In the genomic region with DNA sequence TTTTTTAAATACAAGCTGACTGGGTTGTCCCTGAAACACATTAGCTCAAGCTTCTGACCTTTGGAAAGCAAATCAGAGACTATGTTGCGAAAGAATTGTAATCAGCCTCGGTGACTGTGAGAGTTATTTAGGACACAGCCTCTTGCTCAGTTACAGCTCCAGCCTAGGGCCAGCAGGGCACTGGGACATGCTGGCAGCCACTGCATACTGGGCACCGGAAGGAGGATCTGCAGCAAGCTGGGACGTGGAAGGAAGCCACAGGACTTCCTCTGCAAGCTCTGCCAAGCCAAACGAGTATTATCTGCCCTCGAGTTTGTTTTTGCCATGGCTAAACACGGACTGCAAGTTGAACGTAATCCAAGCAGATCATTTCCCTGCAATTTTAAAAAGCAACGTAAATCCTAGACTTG, we compare ENCODE assay signal across 8 cellular contexts. TPM values are rescaled to one million over a fixed set of nuclear protein-coding genes. Genes with fewer than 3 reads are reported as not detected.
DNase-seq lines count a peak whose midpoint lies in the region; ATAC-seq and TF ChIP-seq lines count a peak whose summit lies in the region.

No MANE protein-coding gene starts in this region.

- H3K9me3 ChIP-seq in lower lobe of right lung: no peaks in the 10 kb centered on the region
- no peaks in the 10 kb centered on the region for H3K9me3 ChIP-seq in tibial nerve

- ATAC-seq in lower lobe of right lung: peak; percentile 92 to 93

- 6 to 10% methylated on average over 9 of the region's 9 CpGs for WGBS in tibial nerve, 2 donors

- no peak for TF ChIP-seq CTCF in coronary artery (IDR thresholded peaks at IDR 0.05)
- no peak for TF ChIP-seq CTCF in lower lobe of right lung (IDR thresholded peaks at IDR 0.05)
- TF ChIP-seq CTCF in tibial nerve (IDR thresholded peaks at IDR 0.05): no peak

- peak; percentile 70 for DNase-seq in AG08396 (ENCODE audit: low spot score)
- peak; percentile 94 for DNase-seq in H4 (ENCODE audit: low spot score)
- peak; percentile 85 for DNase-seq in SK-MEL-5 (ENCODE audit: low read depth, low spot score)
- DNase-seq in coronary artery (ENCODE audit: low spot score): peak; percentile 86
- peak; percentile 88 for DNase-seq in lower lobe of right lung
- peak; percentile 19 to 59 for DNase-seq in tibial nerve (ENCODE audit: low spot score in 2 of 2)
- DNase-seq in NCI-H524 (lab: John Stamatoyannopoulos, UW): no peak
- no peak for DNase-seq in germinal center (ENCODE audit: low spot score)

- TF ChIP-seq EP300 in tibial nerve (IDR thresholded peaks at IDR 0.05): peak; percentile 45 to 87

- H3K36me3 ChIP-seq in lower lobe of right lung (no peaks in the 10 kb centered on the region), tibial nerve (no peaks in the 10 kb centered on the region)

- no peak for TF ChIP-seq POLR2A in tibial nerve (IDR thresholded peaks at IDR 0.05)

- in situ Hi-C loops in SK-MEL-5 (cut with HindIII; ENCODE audit: low pct_unique_long_range_greater_than_20kb, low sequenced_read_pairs): no loop called here

- H3K27ac ChIP-seq in coronary artery: peak overlapping the region; percentile 68 to 80
- peak overlapping the region; percentile 82 for H3K27ac ChIP-seq in lower lobe of right lung
- peak overlapping the region in 3 of 4 donors; percentile 50 to 88 (median 76) for H3K27ac ChIP-seq in tibial nerve

- H3K4me3 ChIP-seq in coronary artery: peak overlapping the region; percentile 56
- H3K4me3 ChIP-seq in lower lobe of right lung: peak overlapping the region; percentile 25
- peak overlapping the region in 1 of 4 donors; percentile 24 for H3K4me3 ChIP-seq in tibial nerve

- peaks cover 60% of the 10 kb centered on the region for H3K4me1 ChIP-seq in lower lobe of right lung
- H3K4me1 ChIP-seq in tibial nerve: peaks cover 0 to 37% (median 17%) of the 10 kb centered on the region in 4 donors

- intact Hi-C loops in lower lobe of right lung (cut with DNase I): no loop called here

- no peaks in the 10 kb centered on the region for H3K27me3 ChIP-seq in lower lobe of right lung (ENCODE audit: low read depth)
- H3K27me3 ChIP-seq in tibial nerve: no peaks in the 10 kb centered on the region

RNA-seq across cellular contexts. Expression of a gene that starts 24.4 kb away (rescaled TPM):
- 181 and 213 TPM in 2 replicates for total RNA-seq in H4 (2014; rRNA removed; shearing (Covaris generic))
- total RNA-seq in SK-MEL-5 (2014; rRNA removed; shearing (Covaris generic)): 205 and 216 TPM in 2 replicates
- polyA plus RNA-seq in SK-MEL-5 (2015; cell fraction: cytosol; rRNA removed): 191 and 228 TPM in 2 replicates
- 207 and 242 TPM in 2 replicates for polyA plus RNA-seq in SK-MEL-5 (2015; cell fraction: nucleus; rRNA removed)
- total RNA-seq in lower lobe of right lung: 150 TPM
- total RNA-seq in tibial nerve: 100 to 1,000 TPM in 2 of 4 donors, 10 to 100 TPM in 2; 72.6 to 124 (median 88.1) TPM

RNA-seq across cellular contexts. Expression of a gene that starts 41.3 kb away (rescaled TPM):
- 336 and 394 TPM in 2 replicates for total RNA-seq in H4 (2014; rRNA removed; shearing (Covaris generic))
- total RNA-seq in SK-MEL-5 (2014; rRNA removed; shearing (Covaris generic)): 396 and 418 TPM in 2 replicates
- polyA plus RNA-seq in SK-MEL-5 (2015; cell fraction: cytosol; rRNA removed): 343 and 344 TPM in 2 replicates
- polyA plus RNA-seq in SK-MEL-5 (2015; cell fraction: nucleus; rRNA removed): 182 and 199 TPM in 2 replicates
- total RNA-seq in lower lobe of right lung (298 TPM), tibial nerve (100 to 1,000 TPM; 329 to 533 (median 488) TPM)

RNA-seq across cellular contexts. Expression of a gene that starts 53.7 kb away (rescaled TPM):
- 39.3 and 58.0 TPM in 2 replicates for total RNA-seq in H4 (2014; rRNA removed; shearing (Covaris generic))
- 20.5 and 26.6 TPM in 2 replicates for total RNA-seq in SK-MEL-5 (2014; rRNA removed; shearing (Covaris generic))
- polyA plus RNA-seq in SK-MEL-5 (2015; cell fraction: cytosol; rRNA removed): 24.8 and 31.7 TPM in 2 replicates
- 12.8 and 13.4 TPM in 2 replicates for polyA plus RNA-seq in SK-MEL-5 (2015; cell fraction: nucleus; rRNA removed)
- total RNA-seq in lower lobe of right lung (28.1 TPM), tibial nerve (10 to 100 TPM; 18.2 to 36.7 (median 27.9) TPM)

Comparison
In these comparisons a context has a peak if more than half of its experiments do, and no peak if none do; other contexts are left out.
1. DNase-seq: peak in AG08396 (single experiment), H4 (single experiment), SK-MEL-5 (single experiment), coronary artery (single experiment), lower lobe of right lung (single experiment) and tibial nerve (2 of 2); none in NCI-H524 (0 of 2) and germinal center (single experiment).
2. Peak in every context shown above with its lines, with median percentiles within 50 percentile points of each other: H3K27ac ChIP-seq.